ENCODE assay signal across 2 cellular contexts in genomic region chr5:147930759-147931158, GRCh38.
TF ChIP-seq lines count a peak whose summit lies in the region.

No MANE protein-coding gene starts in this region.

TF ChIP-seq in SK-N-SH, 30 proteins besides CTCF, POLR2A, EP300 and RAD21 (continued from another document):
- no peak for TF ChIP-seq REST (IDR thresholded peaks at IDR 0.05; ENCODE audit: low read depth, low read length)

TF ChIP-seq in SK-N-SH treated with all-trans-retinoic acid at 6 μM for 48 hours, 23 proteins besides CTCF, POLR2A, EP300 and RAD21 (continued from another document):
- TF ChIP-seq CREB5 (CRISPR knock-in tag; IDR thresholded peaks at IDR 0.05; ENCODE audit: low read depth) (no peak), TOX (CRISPR knock-in tag; IDR thresholded peaks at IDR 0.05; ENCODE audit: borderline replicate concordance) (no peak), CSRNP3 (CRISPR knock-in tag; IDR thresholded peaks at IDR 0.05) (no peak), ZNF70 (CRISPR knock-in tag; IDR thresholded peaks at IDR 0.05) (no peak)
